8 cellular contexts compared by ENCODE assay signal in genomic region chr11:62841361-62842170, GRCh38. TPM values are rescaled to one million over a fixed set of nuclear protein-coding genes. Genes with fewer than 3 reads are reported as not detected.
DNase-seq lines count a peak whose midpoint lies in the region; TF ChIP-seq lines count a peak whose summit lies in the region.

No MANE protein-coding gene starts in this region.

- TF ChIP-seq CTCF in MM.1S (IDR thresholded peaks at IDR 0.05; ENCODE audit: low read length): no peak

- H4K20me1 ChIP-seq in MM.1S (ENCODE audit: insufficient read depth, low read length): no peaks in the 10 kb centered on the region

- H3K4me1 ChIP-seq in HAP-1 (peaks cover 18% of the 10 kb centered on the region), MM.1S (ENCODE audit: low read length) (peaks cover 12% of the 10 kb centered on the region), thymus (ENCODE audit: control insufficient read depth, insufficient read depth, low read length) (peaks cover 9% of the 10 kb centered on the region)

- H2AFZ ChIP-seq in MM.1S (ENCODE audit: low read length): peak overlapping the region; percentile 97

- H3K27ac ChIP-seq in MM.1S (ENCODE audit: low read length): peak overlapping the region; percentile 92; the same call in 1 of the 2 replicates
- H3K27ac ChIP-seq in thymus (ENCODE audit: low read depth): peak overlapping the region; percentile 99

- H3K9me3 ChIP-seq in HAP-1 (no peaks in the 10 kb centered on the region), MM.1S (replicated peaks; ENCODE audit: insufficient read depth, low read length) (no peaks in the 10 kb centered on the region), thymus (ENCODE audit: control insufficient read depth) (no peaks in the 10 kb centered on the region)

- peaks cover 22% of the 10 kb centered on the region for H3F3A ChIP-seq in MM.1S (ENCODE audit: insufficient read depth, low read length)

- peak overlapping the region; percentile 16 for H3K4me3 ChIP-seq in HAP-1
- H3K4me3 ChIP-seq in MM.1S (ENCODE audit: low read length): peak overlapping the region; percentile 71
- H3K4me3 ChIP-seq in thymus (ENCODE audit: low read length): peak overlapping the region; percentile 70

- peaks cover 29% of the 10 kb centered on the region for H3K79me2 ChIP-seq in MM.1S (ENCODE audit: low read length)

- in situ Hi-C loops in HAP-1 (cut with MboI; ENCODE audit: low sequenced_read_pairs): no loop called here

- H3K4me2 ChIP-seq in MM.1S (ENCODE audit: low read depth, low read length): peak overlapping the region; percentile 95

- DNase-seq in GF-D8 (lab: John Stamatoyannopoulos, UW) (peak; percentile 99), HAP-1 (ENCODE audit: low spot score in 2 of 2) (peak; percentile 96 to 100), MM.1S (peak; percentile 96), SIG-M5 (lab: John Stamatoyannopoulos, UW) (peak; percentile 100), globus pallidus (ENCODE audit: low spot score) (peak; percentile 95), nucleus accumbens (lab: John Stamatoyannopoulos, UW) (peak; percentile 38 to 93 (median 81))
- peak; percentile 81 for DNase-seq in activated naive CD4-positive, alpha-beta T cell treated with Interleukin-2 at 50 U/mL for 16 hours

- H3K27me3 ChIP-seq in HAP-1 (ENCODE audit: low read depth): no peaks in the 10 kb centered on the region
- no peaks in the 10 kb centered on the region for H3K27me3 ChIP-seq in MM.1S (replicated peaks; ENCODE audit: insufficient read depth, low read length)
- no peaks in the 10 kb centered on the region for H3K27me3 ChIP-seq in thymus (ENCODE audit: control insufficient read depth, insufficient read depth)

- under 1% methylated on average over 33 of the region's 33 CpGs for WGBS in thymus

- peaks cover 16% of the 10 kb centered on the region for H3K36me3 ChIP-seq in HAP-1 (replicated peaks)
- H3K36me3 ChIP-seq in MM.1S (replicated peaks; ENCODE audit: insufficient read depth, low read length): no peaks in the 10 kb centered on the region
- H3K36me3 ChIP-seq in thymus (ENCODE audit: control insufficient read depth, insufficient read depth): no peaks in the 10 kb centered on the region

- no peaks in the 10 kb centered on the region for H3K9me2 ChIP-seq in MM.1S (replicated peaks; ENCODE audit: insufficient read depth, low read length)

- H3K9ac ChIP-seq in MM.1S (ENCODE audit: low read length): peak overlapping the region; percentile 93

RNA-seq across cellular contexts. Expression of gene WDR74, which starts 2.2 kb away (rescaled TPM):
- 57.2 TPM for polyA plus RNA-seq in thymus

RNA-seq across cellular contexts. Expression of gene TEX54, which starts 8.9 kb away (rescaled TPM):
- polyA plus RNA-seq in thymus: 1.3 TPM

RNA-seq across cellular contexts. Expression of gene STX5, which starts 9.7 kb away (rescaled TPM):
- polyA plus RNA-seq in thymus: 31.2 TPM

RNA-seq across cellular contexts. Expression of gene NXF1, which starts 36.3 kb away (rescaled TPM):
- 186 TPM for polyA plus RNA-seq in thymus

RNA-seq across cellular contexts. Expression of gene SLC3A2, which starts 39.1 kb away (rescaled TPM):
- 96.6 TPM for polyA plus RNA-seq in thymus

Comparison
In these comparisons a context has a peak if more than half of its experiments do, and no peak if none do; other contexts are left out.
1. Peak in every context shown above with its lines: DNase-seq, H3K4me3 ChIP-seq and H3K27ac ChIP-seq.
2. H3K4me3 ChIP-seq: peak in every context shown above with its lines; median percentile 71 in MM.1S; 70 in thymus; 16 in HAP-1.